2 cellular contexts compared by ENCODE assay signal in the genomic region with DNA sequence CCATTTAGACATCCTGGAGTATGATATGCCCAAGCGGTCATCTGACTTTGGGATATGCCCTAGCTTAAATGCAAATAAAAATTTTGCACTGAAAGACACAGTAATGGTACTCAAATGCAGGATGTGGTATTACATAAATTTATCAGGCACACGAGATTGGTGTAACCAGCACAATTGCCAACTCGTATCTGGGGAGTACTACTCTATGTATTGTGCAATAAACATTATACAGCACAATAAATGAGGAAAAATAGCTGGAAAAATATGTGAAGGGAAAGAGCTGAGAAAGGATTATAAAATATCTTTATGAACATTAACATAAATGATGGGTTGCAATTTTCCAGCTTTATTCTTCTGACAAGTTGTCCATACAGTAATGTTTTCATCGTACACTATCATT.
TF ChIP-seq lines count a peak whose summit lies in the region.

No MANE protein-coding gene starts in this region.

TF ChIP-seq in IMR-90, 13 proteins besides CTCF, POLR2A, EP300 and RAD21:
- peak; percentile 89 for TF ChIP-seq CEBPB (IDR thresholded peaks at IDR 0.05; ENCODE audit: low read depth, low read length)
- no peak for TF ChIP-seq MAZ (IDR thresholded peaks at IDR 0.05; ENCODE audit: borderline replicate concordance, low read depth, low read length)
- TF ChIP-seq RFX5 (IDR thresholded peaks at IDR 0.05; ENCODE audit: low read depth, low read length) = no peak

TF ChIP-seq in H1, 55 proteins besides CTCF, POLR2A, EP300 and RAD21:
- TF ChIP-seq BCL11A (IDR thresholded peaks at IDR 0.05; ENCODE audit: low read depth in 2 of 2, low read length in 2 of 2) (no peak), CEBPB (IDR thresholded peaks at IDR 0.05; ENCODE audit: low read depth, low read length) (0 out of 2 replicates have a peak, but pooled peaks have one; percentile 20)
